Comparison of ENCODE assay signal across 14 cellular contexts in genomic region chr6:162862462-162862861, GRCh38.
A peak's percentile ranks its signal among the peaks of the same experiment; 100 is the strongest.
DNase-seq lines count a peak whose midpoint lies in the region; ATAC-seq and TF ChIP-seq lines count a peak whose summit lies in the region.
"Had no signal": no experiment of that assay in that cellular context is flagged by ENCODE, and none has a peak within 500 bp of the region (broad histone marks: within the 10 kb centered on the region; RNA-seq: fewer than 3 reads in every experiment).

No MANE protein-coding gene starts in this region.

- no peak overlapping the region for H3K9ac ChIP-seq in trophoblast cell (ENCODE audit: low read length)

- H4K20me1 ChIP-seq in OCI-LY7 (ENCODE audit: insufficient read depth, low read length): no peaks in the 10 kb centered on the region

- no peak overlapping the region for H2AK5ac ChIP-seq in trophoblast cell (ENCODE audit: low read length)

- no peaks in the 10 kb centered on the region for H3K36me3 ChIP-seq in trophoblast cell (ENCODE audit: control insufficient read depth in 1 of 2, insufficient read depth in 2 of 2, low read length in 2 of 2)
- H3K36me3 ChIP-seq in OCI-LY7 (ENCODE audit: insufficient read depth, low read length): no peaks in the 10 kb centered on the region

- H3K9me2 ChIP-seq in OCI-LY7 (ENCODE audit: insufficient read depth, low read length): no peaks in the 10 kb centered on the region

- H3K4ac ChIP-seq in trophoblast cell (ENCODE audit: low read depth, low read length): no peak overlapping the region

- H3K27ac ChIP-seq in VCaP (peak overlapping the region; percentile 44), trophoblast cell (ENCODE audit: low read depth, low read length) (no peak overlapping the region), OCI-LY7 (ENCODE audit: low read depth, low read length, poor library complexity, severe bottlenecking) (no peak overlapping the region)
- H3K27ac ChIP-seq: C4-2B had no signal

- H3K9me3 ChIP-seq in trophoblast cell (ENCODE audit: insufficient read depth, low read depth, low read length): no peaks in the 10 kb centered on the region
- H3K9me3 ChIP-seq in OCI-LY7 (ENCODE audit: low read length): no peaks in the 10 kb centered on the region
- H3K9me3 ChIP-seq: Caco-2 had no signal

- H3K79me2 ChIP-seq in trophoblast cell (ENCODE audit: control insufficient read depth, insufficient read depth, low read length, poor library complexity): no peaks in the 10 kb centered on the region
- H3K79me2 ChIP-seq in OCI-LY7 (ENCODE audit: insufficient read depth, low read depth, low read length): no peaks in the 10 kb centered on the region

- H3K4me3 ChIP-seq in LNCaP clone FGC (ENCODE audit: low read depth, low read length): no peak overlapping the region
- no peak overlapping the region for H3K4me3 ChIP-seq in trophoblast cell (ENCODE audit: low read depth, low read length)
- no peak overlapping the region for H3K4me3 ChIP-seq in OCI-LY7 (ENCODE audit: low read depth, low read length, poor library complexity, severe bottlenecking)

- H2BK120ac ChIP-seq in trophoblast cell (ENCODE audit: insufficient read depth, low read length, poor library complexity): no peak overlapping the region

- no peak overlapping the region for H3K23ac ChIP-seq in trophoblast cell (ENCODE audit: low read length)

- H4K91ac ChIP-seq in trophoblast cell (ENCODE audit: low read depth, low read length): no peak overlapping the region

- WGBS in trophoblast cell (ENCODE audit: extremely low coverage, insufficient coverage, insufficient read length): no CpG with 5 or more reads among the region's 3 CpGs

- no peak for TF ChIP-seq CTCF in LNCaP clone FGC (IDR thresholded peaks at IDR 0.05; ENCODE audit: control insufficient read depth, extremely low read depth, insufficient read depth)
- TF ChIP-seq CTCF in VCaP (conservative IDR thresholded peaks at IDR 0.05): no peak
- no peak for TF ChIP-seq CTCF in OCI-LY7 (conservative IDR thresholded peaks at IDR 0.05; ENCODE audit: low read length)

- ATAC-seq in esophagus mucosa: peak; percentile 52

- CTCF ChIA-PET in OCI-LY7 (lab: Charles Lee; ENCODE audit: unreplicated experiment): no interaction called here

- no TSS peak for BruUV-seq in OCI-LY7 (replicated peaks; lab: Mats Ljungman, UMichigan)

- no peak overlapping the region for H4K8ac ChIP-seq in trophoblast cell (ENCODE audit: low read depth, low read length)

- no peak overlapping the region for H2AFZ ChIP-seq in trophoblast cell (ENCODE audit: insufficient read depth, low read length, poor library complexity)
- no peak overlapping the region for H2AFZ ChIP-seq in OCI-LY7 (ENCODE audit: low read length)

- no peak overlapping the region for H2BK5ac ChIP-seq in trophoblast cell (ENCODE audit: low read depth, low read length, poor library complexity)

- no peaks in the 10 kb centered on the region for H3K27me3 ChIP-seq in trophoblast cell (ENCODE audit: insufficient read depth, low read length)

- no peak overlapping the region for H3K14ac ChIP-seq in trophoblast cell (ENCODE audit: low read length)

- no peak overlapping the region for H2BK12ac ChIP-seq in trophoblast cell (ENCODE audit: low read length)

- H3K79me1 ChIP-seq in trophoblast cell (ENCODE audit: low read length): no peaks in the 10 kb centered on the region

- intact Hi-C loops in OCI-LY7 (cut with micrococcal nuclease; ENCODE audit: unreplicated experiment): no loop called here

- DNase-seq in LNCaP clone FGC (ENCODE audit: low read depth) (peak; percentile 15), trophoblast cell (peak; percentile 56 to 91), NCI-H1417 treated with DMSO at 0.1 percent for 48 hours (lab: John Stamatoyannopoulos, UW) (no peak), OCI-LY7 (ENCODE audit: low spot score) (no peak)
- no peak for DNase-seq in NK-92 treated with Interleukin-12 subunit alpha and Interleukin-12 subunit beta, amount 100 ng/mL, for 24 hours (lab: John Stamatoyannopoulos, UW)
- DNase-seq: ACHN; Caco-2; CD4-positive, alpha-beta T cell; DMS79 treated with DMSO at 0.1 percent for 48 hours; GF-D8; HCEC 1CT had no signal

- H4K12ac ChIP-seq in trophoblast cell (ENCODE audit: low read depth, low read length): no peak overlapping the region

- POLR2A ChIA-PET in OCI-LY7 (lab: Charles Lee): no interaction called here

- H3K4me1 ChIP-seq in trophoblast cell (ENCODE audit: control insufficient read depth in 1 of 2, insufficient read depth in 2 of 2, low read length in 2 of 2) (no peaks in the 10 kb centered on the region), OCI-LY7 (ENCODE audit: insufficient read depth, low read length, poor library complexity, severe bottlenecking) (no peaks in the 10 kb centered on the region)
- H3K4me1 ChIP-seq: Caco-2 had no signal

- H3K18ac ChIP-seq in trophoblast cell (ENCODE audit: low read length): no peak overlapping the region

- H3K4me2 ChIP-seq in trophoblast cell (ENCODE audit: low read length): no peak overlapping the region
- no peak overlapping the region for H3K4me2 ChIP-seq in OCI-LY7 (ENCODE audit: low read length)

Comparison
In these comparisons a context has a peak if more than half of its experiments do, and no peak if none do; other contexts are left out.
1. DNase-seq: peak in LNCaP clone FGC (single experiment) and trophoblast cell (2 of 2); none in NK-92 treated with Interleukin-12 subunit alpha and Interleukin-12 subunit beta, amount 100 ng/mL, for 24 hours (single experiment), NCI-H1417 treated with DMSO at 0.1 percent for 48 hours (single experiment) and OCI-LY7 (single experiment).